ENCODE assay signal across 21 cellular contexts in genomic region chr9:69411246-69411645, GRCh38.
"Had no signal": no experiment of that assay in that cellular context is flagged by ENCODE, and none has a peak within 500 bp of the region (broad histone marks: within the 10 kb centered on the region; RNA-seq: fewer than 3 reads in every experiment).

No MANE protein-coding gene starts in this region.

- H3K9me3 Mint-ChIP-seq: T-cell had no signal

- H3K4me2 ChIP-seq: SK-N-SH had no signal

- H3K27ac ChIP-seq: RWPE1 had no signal

- H3K27ac Mint-ChIP-seq: T-cell had no signal

- ATAC-seq: Panc1, PC-3, T-cell had no signal

- H3K36me3 Mint-ChIP-seq: T-cell had no signal

- H3K4me1 Mint-ChIP-seq: T-cell had no signal

- H3K9ac ChIP-seq: SK-N-SH had no signal

- DNase-seq: KBM-7, MV-4-11, NCI-H1048, NCI-H1105, NCI-H1417 treated with DMSO at 0.1 percent for 48 hours, NCI-H146, NCI-H1694 treated with DMSO at 0.1 percent for 48 hours, NCI-H1930, NCI-H2081, NCI-H2107, NCI-H2227 treated with DMSO at 0.1 percent for 48 hours, NCI-H524, NCI-H69, NCI-H774, PC-3, SHP77, SK-N-SH, SW 1271, T-cell had no signal

- H3K4me3 Mint-ChIP-seq: T-cell had no signal

- H3K9me3 ChIP-seq: SK-N-SH had no signal
